9 cellular contexts compared by ENCODE assay signal in the genomic region with DNA sequence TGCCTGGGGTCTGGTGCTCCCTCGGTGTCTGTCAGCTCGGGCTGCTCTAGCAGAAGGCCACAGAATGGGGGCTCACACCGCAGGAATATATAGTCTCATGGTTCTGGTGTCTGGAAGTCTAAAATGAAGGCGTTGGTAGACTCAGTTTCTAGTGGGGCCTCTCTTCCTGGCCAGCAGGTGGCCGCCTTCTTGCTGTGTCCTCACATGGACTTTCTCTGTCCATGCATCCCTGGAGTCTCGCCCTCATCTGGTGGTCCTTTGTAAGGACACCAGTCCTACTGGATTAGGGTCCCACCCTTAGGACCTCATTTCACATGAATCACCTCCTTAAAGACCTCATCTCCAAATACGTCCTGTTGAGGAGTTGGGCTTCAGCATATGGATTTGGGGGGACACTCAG.
DNase-seq lines count a peak whose midpoint lies in the region; ATAC-seq and TF ChIP-seq lines count a peak whose summit lies in the region.
"Had no signal": no experiment of that assay in that cellular context is flagged by ENCODE, and none has a peak within 500 bp of the region (broad histone marks: within the 10 kb centered on the region; RNA-seq: fewer than 3 reads in every experiment).

No MANE protein-coding gene starts in this region.

- intact Hi-C loops in activated T-helper 1 cell treated with anti-CD3 and anti-CD28 coated beads, Interleukin-12 subunit alpha, Interleukin-12 subunit beta, Interleukin-2, Interleukin-4 antibody, amounts not matched to agents 30 ng/mL and 10 ng/mL and 1 ng/mL, durations not matched to agents 14 hours and 24 hours and 36 hours (cut with micrococcal nuclease), result no loop called here

- no peak overlapping the region for H3K27ac ChIP-seq in GM23338 (ENCODE audit: low read depth)
- H3K27ac ChIP-seq: thoracic aorta had no signal

- H3K27me3 Mint-ChIP-seq in GM23338 (ENCODE audit: insufficient read depth, low read depth, poor library complexity) (peaks cover 3% of the 10 kb centered on the region), osteocyte (ENCODE audit: unreplicated experiment) (no peaks in the 10 kb centered on the region)
- no peaks in the 10 kb centered on the region for H3K27me3 Mint-ChIP-seq in activated T-cell treated with anti-CD3 and anti-CD28 coated beads, Interleukin-2, amount 50 U/mL, for 4 hours (ENCODE audit: low read depth)
- no peaks in the 10 kb centered on the region for H3K27me3 Mint-ChIP-seq in activated T-helper 1 cell treated with anti-CD3 and anti-CD28 coated beads, Interleukin-12 subunit alpha, Interleukin-12 subunit beta, Interleukin-2, Interleukin-4 antibody, amounts not matched to agents 30 ng/mL and 10 ng/mL and 1 ng/mL, durations not matched to agents 14 hours and 24 hours and 36 hours (ENCODE audit: insufficient read depth)

- H2AFZ ChIP-seq in GM23338, result no peak overlapping the region

- H3K27ac Mint-ChIP-seq in GM23338 (no peak overlapping the region), osteocyte (ENCODE audit: unreplicated experiment) (no peak overlapping the region)
- no peak overlapping the region for H3K27ac Mint-ChIP-seq in activated T-helper 1 cell treated with anti-CD3 and anti-CD28 coated beads, Interleukin-12 subunit alpha, Interleukin-12 subunit beta, Interleukin-2, Interleukin-4 antibody, amounts not matched to agents 30 ng/mL and 10 ng/mL and 1 ng/mL, durations not matched to agents 14 hours and 24 hours and 36 hours

- H3K4me3 Mint-ChIP-seq in GM23338, result no peak overlapping the region
- H3K4me3 Mint-ChIP-seq in osteocyte (ENCODE audit: unreplicated experiment), result no peak overlapping the region
- no peak overlapping the region for H3K4me3 Mint-ChIP-seq in activated T-cell treated with anti-CD3 and anti-CD28 coated beads, Interleukin-2, amount 50 U/mL, for 4 hours
- no peak overlapping the region for H3K4me3 Mint-ChIP-seq in activated T-helper 1 cell treated with anti-CD3 and anti-CD28 coated beads, Interleukin-12 subunit alpha, Interleukin-12 subunit beta, Interleukin-2, Interleukin-4 antibody, amounts not matched to agents 30 ng/mL and 10 ng/mL and 1 ng/mL, durations not matched to agents 14 hours and 24 hours and 36 hours

- no peaks in the 10 kb centered on the region for H4K20me1 ChIP-seq in GM23338 (replicated peaks; ENCODE audit: insufficient read depth)

- TF ChIP-seq CTCF in GM23338 (conservative IDR thresholded peaks at IDR 0.05; ENCODE audit: low read depth in 2 of 2) (peak; percentile 36 to 57), epithelial cell of esophagus (IDR thresholded peaks at IDR 0.05; ENCODE audit: insufficient read depth, low read depth, low read length, missing control alignments) (peak; percentile 13), osteocyte (IDR thresholded peaks at IDR 0.05) (peak; percentile 52)

- H3K4me1 Mint-ChIP-seq in GM23338 (no peaks in the 10 kb centered on the region), osteocyte (ENCODE audit: unreplicated experiment) (no peaks in the 10 kb centered on the region)
- H3K4me1 Mint-ChIP-seq in activated T-cell treated with anti-CD3 and anti-CD28 coated beads, Interleukin-2, amount 50 U/mL, for 4 hours (ENCODE audit: low read depth), result no peaks in the 10 kb centered on the region
- no peaks in the 10 kb centered on the region for H3K4me1 Mint-ChIP-seq in activated T-helper 1 cell treated with anti-CD3 and anti-CD28 coated beads, Interleukin-12 subunit alpha, Interleukin-12 subunit beta, Interleukin-2, Interleukin-4 antibody, amounts not matched to agents 30 ng/mL and 10 ng/mL and 1 ng/mL, durations not matched to agents 14 hours and 24 hours and 36 hours (ENCODE audit: low read depth)

- no peaks in the 10 kb centered on the region for H3F3A ChIP-seq in GM23338 (replicated peaks; ENCODE audit: low read depth)

- H3K4me1 ChIP-seq in GM23338 (ENCODE audit: insufficient read depth) (no peaks in the 10 kb centered on the region), NT2/D1 (ENCODE audit: insufficient read depth, insufficient read length) (no peaks in the 10 kb centered on the region)

- H3K9ac ChIP-seq in NT2/D1 (ENCODE audit: insufficient read length, low read depth), result no peak overlapping the region

- no peak overlapping the region for H3K4me2 ChIP-seq in GM23338

- H3K36me3 Mint-ChIP-seq in GM23338 (ENCODE audit: low read depth) (peaks cover 22% of the 10 kb centered on the region; the same call in 2 of the 3 replicates), osteocyte (ENCODE audit: unreplicated experiment) (no peaks in the 10 kb centered on the region)
- H3K36me3 Mint-ChIP-seq in activated T-cell treated with anti-CD3 and anti-CD28 coated beads, Interleukin-2, amount 50 U/mL, for 4 hours (ENCODE audit: insufficient read depth), result no peaks in the 10 kb centered on the region
- peaks cover 25% of the 10 kb centered on the region for H3K36me3 Mint-ChIP-seq in activated T-helper 1 cell treated with anti-CD3 and anti-CD28 coated beads, Interleukin-12 subunit alpha, Interleukin-12 subunit beta, Interleukin-2, Interleukin-4 antibody, amounts not matched to agents 30 ng/mL and 10 ng/mL and 1 ng/mL, durations not matched to agents 14 hours and 24 hours and 36 hours (ENCODE audit: low read depth)

- no peaks in the 10 kb centered on the region for H3K27me3 ChIP-seq in GM23338 (ENCODE audit: insufficient read depth)
- H3K27me3 ChIP-seq in NT2/D1 (ENCODE audit: insufficient read depth, insufficient read length), result no peaks in the 10 kb centered on the region

- no peaks in the 10 kb centered on the region for H3K36me3 ChIP-seq in GM23338 (ENCODE audit: insufficient read depth)
- H3K36me3 ChIP-seq in NT2/D1 (ENCODE audit: insufficient read depth, insufficient read length, low read length), result peaks cover 3% of the 10 kb centered on the region
- H3K36me3 ChIP-seq: thoracic aorta had no signal

- no peak overlapping the region for H3K4me3 ChIP-seq in GM23338
- H3K4me3 ChIP-seq in NT2/D1 (ENCODE audit: insufficient read length, low read depth), result no peak overlapping the region
- no peak overlapping the region for H3K4me3 ChIP-seq in epithelial cell of esophagus (ENCODE audit: low read length)
- H3K4me3 ChIP-seq: thoracic aorta had no signal

- H3K79me2 ChIP-seq in GM23338 (replicated peaks; ENCODE audit: insufficient read depth), result no peaks in the 10 kb centered on the region

- H3K9me2 ChIP-seq in GM23338 (ENCODE audit: insufficient read depth), result no peaks in the 10 kb centered on the region

- peak; percentile 48 for ATAC-seq in GM23338
- ATAC-seq in activated T-cell treated with anti-CD3 and anti-CD28 coated beads, Interleukin-2, amount 50 U/mL, for 4 hours, result no peak

- peaks cover 4% of the 10 kb centered on the region; the same call in 1 of the 3 replicates for H3K9me3 Mint-ChIP-seq in GM23338
- H3K9me3 Mint-ChIP-seq in osteocyte (ENCODE audit: unreplicated experiment), result no peaks in the 10 kb centered on the region
- peaks cover 4% of the 10 kb centered on the region for H3K9me3 Mint-ChIP-seq in activated T-cell treated with anti-CD3 and anti-CD28 coated beads, Interleukin-2, amount 50 U/mL, for 4 hours
- H3K9me3 Mint-ChIP-seq in activated T-helper 1 cell treated with anti-CD3 and anti-CD28 coated beads, Interleukin-12 subunit alpha, Interleukin-12 subunit beta, Interleukin-2, Interleukin-4 antibody, amounts not matched to agents 30 ng/mL and 10 ng/mL and 1 ng/mL, durations not matched to agents 14 hours and 24 hours and 36 hours, result no peaks in the 10 kb centered on the region

- DNase-seq in GM23338 (ENCODE audit: low spot score) (peak; percentile 42), NT2/D1 (ENCODE audit: low read depth, low spot score) (peak; percentile 39), epithelial cell of esophagus (ENCODE audit: low read depth) (no peak), osteocyte (ENCODE audit: extremely low spot score, unreplicated experiment) (no peak), NK-92 (lab: John Stamatoyannopoulos, UW; ENCODE audit: unreplicated experiment) (no peak)
- no peak for DNase-seq in activated T-cell treated with anti-CD3 and anti-CD28 coated beads, Interleukin-2, amount 50 U/mL, for 4 hours
- DNase-seq in activated T-helper 1 cell treated with anti-CD3 and anti-CD28 coated beads, Interleukin-12 subunit alpha, Interleukin-12 subunit beta, Interleukin-2, Interleukin-4 antibody, amounts not matched to agents 30 ng/mL and 10 ng/mL and 1 ng/mL, durations not matched to agents 14 hours and 24 hours and 36 hours (ENCODE audit: low spot score), result no peak
- DNase-seq: activated effector memory CD4-positive, alpha-beta T cell treated with anti-CD3 and anti-CD28 coated beads, Interleukin-2, amount 50 U/mL, for 16 hours had no signal

- H3K9me3 ChIP-seq in NT2/D1 (ENCODE audit: insufficient read depth, low read length), result no peaks in the 10 kb centered on the region
- H3K9me3 ChIP-seq: thoracic aorta had no signal

TF ChIP-seq in GM23338, 12 proteins besides CTCF, POLR2A, EP300 and RAD21:
- TF ChIP-seq JUNB (IDR thresholded peaks at IDR 0.05; ENCODE audit: unreplicated experiment), result no peak

Comparison
In these comparisons a context has a peak if more than half of its experiments do, and no peak if none do; other contexts are left out.
1. DNase-seq: peak in GM23338 (single experiment) and NT2/D1 (single experiment); none in epithelial cell of esophagus (single experiment), osteocyte (single experiment), NK-92 (single experiment), activated T-cell treated with anti-CD3 and anti-CD28 coated beads, Interleukin-2, amount 50 U/mL, for 4 hours (single experiment) and activated T-helper 1 cell treated with anti-CD3 and anti-CD28 coated beads, Interleukin-12 subunit alpha, Interleukin-12 subunit beta, Interleukin-2, Interleukin-4 antibody, amounts not matched to agents 30 ng/mL and 10 ng/mL and 1 ng/mL, durations not matched to agents 14 hours and 24 hours and 36 hours (single experiment).
2. Peak in every context shown above with its lines, with median percentiles within 50 percentile points of each other: CTCF ChIP-seq.